8 cellular contexts compared by ENCODE assay signal in genomic region chr2:196160101-196160500, GRCh38. TPM values are rescaled to one million over a fixed set of nuclear protein-coding genes. Genes with fewer than 3 reads are reported as not detected.
DNase-seq lines count a peak whose midpoint lies in the region; ATAC-seq, FAIRE-seq and TF ChIP-seq lines count a peak whose summit lies in the region.

No MANE protein-coding gene starts in this region.

- no peak overlapping the region for H3K27ac Mint-ChIP-seq in WTC11

- no peak for TF ChIP-seq POLR2A in H54 (IDR thresholded peaks at IDR 0.05; ENCODE audit: low read depth, low read length)

- peak; percentile 98 for FAIRE-seq in H54 (lab: Jason Lieb, UNC)
- peak; percentile 21 for FAIRE-seq in frontal cortex (lab: Jason Lieb, UNC)

- CTCF ChIA-PET in WTC11 (lab: Charles Lee), result no interaction called here

- peak; percentile 52 to 71 for ATAC-seq in activated CD4-positive, CD25-positive, alpha-beta regulatory T cell treated with anti-CD3 and anti-CD28 coated beads, Interleukin-2, amount 50 U/mL, for 24 hours
- ATAC-seq in WTC11, result peak; percentile 90

- POLR2A ChIA-PET in WTC11 (lab: Charles Lee), result no interaction called here

- peaks cover 27% of the 10 kb centered on the region for H3K4me1 Mint-ChIP-seq in WTC11

- no peaks in the 10 kb centered on the region for H3K27me3 Mint-ChIP-seq in WTC11 (ENCODE audit: low read depth)

- no peaks in the 10 kb centered on the region for H3K9me3 Mint-ChIP-seq in WTC11

- no peak overlapping the region for H3K4me3 ChIP-seq in Jurkat, Clone E6-1 (ENCODE audit: low read length)

- no peak for TF ChIP-seq CTCF in WTC11 (IDR thresholded peaks at IDR 0.05)

- H3K36me3 Mint-ChIP-seq in WTC11, result peaks cover 11% of the 10 kb centered on the region

- no peak for DNase-seq in activated CD4-positive, CD25-positive, alpha-beta regulatory T cell treated with anti-CD3 and anti-CD28 coated beads, Interleukin-2, amount 50 U/mL, for 72 hours
- DNase-seq in H54 (ENCODE audit: insufficient read length, low spot score) (no peak), WTC11 (ENCODE audit: low spot score) (no peak), frontal cortex (ENCODE audit: low spot score in 2 of 2) (no peak), NCI-H2196 treated with DMSO at 0.1 percent for 48 hours (lab: John Stamatoyannopoulos, UW; ENCODE audit: unreplicated experiment) (no peak)
- peak; percentile 92 for DNase-seq in Jurkat, Clone E6-1 (ENCODE audit: low read depth, low spot score)
- DNase-seq in stimulated activated CD8-positive, alpha-beta memory T cell treated with anti-CD3 and anti-CD28 coated beads, Interleukin-4, amount 100 ng/mL, for 48 hours, result peak; percentile 62

- H3K4me3 Mint-ChIP-seq in WTC11, result no peak overlapping the region

TF ChIP-seq in WTC11, 78 proteins besides CTCF, POLR2A, EP300 and RAD21:
- TF ChIP-seq IRF2 (CRISPR knock-in tag; IDR thresholded peaks at IDR 0.05; ENCODE audit: borderline replicate concordance, low read depth) (no peak), ARID4B (CRISPR knock-in tag; IDR thresholded peaks at IDR 0.05; ENCODE audit: borderline replicate concordance) (no peak), MXD4 (CRISPR knock-in tag; IDR thresholded peaks at IDR 0.05; ENCODE audit: borderline replicate concordance) (no peak), RORB (CRISPR knock-in tag; IDR thresholded peaks at IDR 0.05) (no peak), USF1 (CRISPR knock-in tag; IDR thresholded peaks at IDR 0.05) (no peak), HMGA2 (CRISPR knock-in tag; IDR thresholded peaks at IDR 0.05) (no peak), MLX (CRISPR knock-in tag; IDR thresholded peaks at IDR 0.05) (no peak), CDX4 (CRISPR knock-in tag; IDR thresholded peaks at IDR 0.05; ENCODE audit: borderline replicate concordance) (no peak)
TF ChIP-seq in WTC11: peak in this region for 0.

RNA-seq across cellular contexts. Expression of gene STK17B, which starts 11.3 kb away (rescaled TPM):
- 23.5 TPM for polyA plus RNA-seq in Jurkat, Clone E6-1 (2012; ENCODE audit: insufficient read depth, insufficient read length)
- 11.2 to 11.8 TPM (median 11.7 TPM) in 3 replicates for total RNA-seq in WTC11 (2021)
- total RNA-seq in frontal cortex, result 6.1 TPM

Comparison
In these comparisons a context has a peak if more than half of its experiments do, and no peak if none do; other contexts are left out.
1. DNase-seq: peak in Jurkat, Clone E6-1 (single experiment) and stimulated activated CD8-positive, alpha-beta memory T cell treated with anti-CD3 and anti-CD28 coated beads, Interleukin-4, amount 100 ng/mL, for 48 hours (single experiment); none in activated CD4-positive, CD25-positive, alpha-beta regulatory T cell treated with anti-CD3 and anti-CD28 coated beads, Interleukin-2, amount 50 U/mL, for 72 hours (single experiment), H54 (single experiment), WTC11 (single experiment), frontal cortex (0 of 2) and NCI-H2196 treated with DMSO at 0.1 percent for 48 hours (single experiment).